8 cellular contexts compared by ENCODE assay signal in the genomic region with DNA sequence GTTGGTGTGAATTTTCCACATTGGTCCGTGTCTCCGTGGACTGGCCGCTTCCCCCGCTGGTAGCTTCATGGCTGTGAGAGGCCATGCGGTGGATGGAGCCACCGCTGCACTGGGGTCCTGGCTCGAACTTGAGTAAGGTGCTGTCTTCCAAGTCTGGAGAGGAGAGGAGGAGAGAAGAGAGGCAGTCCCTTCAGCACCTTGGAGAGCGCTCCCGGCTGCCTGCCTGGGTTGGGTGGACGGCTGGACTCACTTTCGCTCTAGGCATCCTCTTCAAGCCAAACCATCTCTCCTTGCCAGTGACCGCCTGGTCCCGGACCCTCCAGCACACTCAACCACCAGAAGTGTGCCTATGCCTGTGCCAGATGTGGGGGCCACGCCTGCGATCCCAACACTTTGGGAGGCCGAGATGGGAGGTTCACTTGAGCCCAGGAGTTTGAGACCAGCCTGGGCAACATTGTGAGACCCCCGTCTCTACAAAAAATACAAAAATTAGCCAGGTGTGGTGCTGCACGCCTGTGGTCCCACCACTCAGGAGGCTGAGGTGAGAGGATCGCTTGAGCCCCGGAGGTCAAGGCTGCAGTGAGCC. TPM values are rescaled to one million over a fixed set of nuclear protein-coding genes. Genes with fewer than 3 reads are reported as not detected.
DNase-seq lines count a peak whose midpoint lies in the region; ATAC-seq and TF ChIP-seq lines count a peak whose summit lies in the region.

No MANE protein-coding gene starts in this region.

- POLR2A ChIA-PET in RWPE1 (lab: Yijun Ruan, JAX; ENCODE audit: low non-redundant PET) (no interaction called here), MCF 10A (lab: Yijun Ruan, JAX) (interaction anchor here (1.1 kb wide), 1 partner anchor 144 kb away, joined by 5 read pairs; no protein-coding TSS in a partner anchor)

- no TSS peak for BruUV-seq in MCF 10A (replicated peaks; lab: Mats Ljungman, UMichigan)

- H3K27ac Mint-ChIP-seq in GM23338 (no peak overlapping the region), MCF 10A (ENCODE audit: low read depth, unreplicated experiment) (no peak overlapping the region)

- peaks cover 29% of the 10 kb centered on the region for H3K27me3 Mint-ChIP-seq in GM23338 (ENCODE audit: insufficient read depth, low read depth, poor library complexity)
- peaks cover 69% of the 10 kb centered on the region for H3K27me3 Mint-ChIP-seq in MCF 10A (ENCODE audit: insufficient read depth, unreplicated experiment)

- ATAC-seq in GM23338 (peak; percentile 78), right lobe of liver (peak; percentile 56 to 74 (median 62)), aorta (ENCODE audit: low FRiP score) (no peak), HG03135 (IDR thresholded peaks at IDR 0.05; ENCODE audit: unreplicated experiment) (no peak), GM21576 (IDR thresholded peaks at IDR 0.05; ENCODE audit: unreplicated experiment) (no peak)

- H3K4me3 Mint-ChIP-seq in GM23338 (no peak overlapping the region; the same call in 2 of the 3 replicates), MCF 10A (ENCODE audit: unreplicated experiment) (no peak overlapping the region)

- H3K4me3 ChIP-seq in GM23338 (no peak overlapping the region), right lobe of liver (no peak overlapping the region), aorta (ENCODE audit: low read length in 2 of 2) (no peak overlapping the region)

- H4K20me1 ChIP-seq in GM23338 (replicated peaks; ENCODE audit: insufficient read depth): peaks cover 66% of the 10 kb centered on the region

- H3K4me1 ChIP-seq in GM23338 (ENCODE audit: insufficient read depth) (peaks cover 8% of the 10 kb centered on the region), right lobe of liver (no peaks in the 10 kb centered on the region), aorta (ENCODE audit: control insufficient read depth in 1 of 2, insufficient read depth in 2 of 2, low read length in 2 of 2) (no peaks in the 10 kb centered on the region)

- no peak overlapping the region for H2AFZ ChIP-seq in GM23338

- no peak for TF ChIP-seq POLR2A in right lobe of liver (IDR thresholded peaks at IDR 0.05)

- H3K9me3 ChIP-seq in right lobe of liver (no peaks in the 10 kb centered on the region), aorta (ENCODE audit: control insufficient read depth, low read length) (no peaks in the 10 kb centered on the region)

- no peak overlapping the region for H3K4me2 ChIP-seq in GM23338

- no peaks in the 10 kb centered on the region for H3K36me3 ChIP-seq in GM23338 (ENCODE audit: insufficient read depth)
- no peaks in the 10 kb centered on the region for H3K36me3 ChIP-seq in right lobe of liver
- no peaks in the 10 kb centered on the region for H3K36me3 ChIP-seq in aorta (ENCODE audit: control insufficient read depth in 1 of 2, insufficient read depth in 2 of 2, low read length in 1 of 2)

- peaks cover 7% of the 10 kb centered on the region; the same call in 2 of the 3 replicates for H3K36me3 Mint-ChIP-seq in GM23338 (ENCODE audit: low read depth)
- no peaks in the 10 kb centered on the region for H3K36me3 Mint-ChIP-seq in MCF 10A (ENCODE audit: insufficient read depth, unreplicated experiment)

- H3K4me1 Mint-ChIP-seq in GM23338 (peaks cover 33% of the 10 kb centered on the region), MCF 10A (ENCODE audit: insufficient read depth, unreplicated experiment) (no peaks in the 10 kb centered on the region)

- no peak for TF ChIP-seq CTCF in GM23338 (conservative IDR thresholded peaks at IDR 0.05; ENCODE audit: low read depth in 2 of 2)
- TF ChIP-seq CTCF in RWPE1 (conservative IDR thresholded peaks at IDR 0.05; ENCODE audit: low read depth): no peak
- no peak for TF ChIP-seq CTCF in MCF 10A (IDR thresholded peaks at IDR 0.05; ENCODE audit: unreplicated experiment)
- no peak for TF ChIP-seq CTCF in right lobe of liver (IDR thresholded peaks at IDR 0.05)

- peak; percentile 89 for DNase-seq in GM23338 (ENCODE audit: low spot score)
- peak; percentile 73 for DNase-seq in RWPE1 (ENCODE audit: low spot score)
- peak; percentile 72 for DNase-seq in MCF 10A (ENCODE audit: unreplicated experiment)
- DNase-seq in right lobe of liver: peak in 1 of 3 donors; percentile 53
- peak; percentile 74 to 88 for DNase-seq in aorta
- DNase-seq in SHP77 (lab: John Stamatoyannopoulos, UW): no peak

- H3K27ac ChIP-seq in GM23338 (ENCODE audit: low read depth) (no peak overlapping the region), RWPE1 (no peak overlapping the region), right lobe of liver (no peak overlapping the region), aorta (ENCODE audit: low read depth in 1 of 2, low read length in 2 of 2) (no peak overlapping the region)

- peaks cover 52% of the 10 kb centered on the region for H3K79me2 ChIP-seq in GM23338 (replicated peaks; ENCODE audit: insufficient read depth)

- intact Hi-C loops in MCF 10A (cut with micrococcal nuclease): no loop called here
- intact Hi-C loops in right lobe of liver (cut with DNase I): no loop called here
- intact Hi-C loops in aorta (cut with DNase I): no loop called here

- no peaks in the 10 kb centered on the region for H3K9me2 ChIP-seq in GM23338 (ENCODE audit: insufficient read depth)

- H3K9me3 Mint-ChIP-seq in GM23338 (no peaks in the 10 kb centered on the region), MCF 10A (ENCODE audit: unreplicated experiment) (no peaks in the 10 kb centered on the region)

- H3K27me3 ChIP-seq in GM23338 (ENCODE audit: insufficient read depth) (peaks cover 6% of the 10 kb centered on the region; the same call in 1 of the 2 replicates), right lobe of liver (peaks cover 0 to 3% of the 10 kb centered on the region in 2 donors), aorta (ENCODE audit: control insufficient read depth in 1 of 2, insufficient read depth in 2 of 2, low read length in 1 of 2) (no peaks in the 10 kb centered on the region)

- H3F3A ChIP-seq in GM23338 (replicated peaks; ENCODE audit: low read depth): peaks cover 8% of the 10 kb centered on the region; the same call in 1 of the 2 replicates

- CTCF ChIA-PET in RWPE1 (lab: Yijun Ruan, JAX) (no interaction called here), MCF 10A (lab: Yijun Ruan, JAX) (no interaction called here)

- 15% methylated on average over 9 of the region's 20 CpGs for WGBS in right lobe of liver (ENCODE audit: insufficient coverage, low coverage, low lambda C conversion rate, missing lambda C conversion rate)
- WGBS in aorta, 2 donors: 41 to 42% methylated on average over 20 of the region's 20 CpGs

TF ChIP-seq in GM23338, 12 proteins besides CTCF, POLR2A, EP300 and RAD21:
- peak; percentile 96 for TF ChIP-seq REST (IDR thresholded peaks at IDR 0.05; ENCODE audit: unreplicated experiment)
- no peak for TF ChIP-seq EZH2 (IDR thresholded peaks at IDR 0.05; ENCODE audit: low read depth, unreplicated experiment)

RNA-seq across cellular contexts. Expression of gene JPH3, which starts 6.2 kb away (rescaled TPM):
- 35.2 and 38.3 TPM in 2 replicates for total RNA-seq in GM23338 (2014; rRNA removed; shearing (Covaris generic))
- polyA plus RNA-seq in GM23338 (2016; fragmentation: Nextera tagmentation; extraction: Ambion mirVana) (8.4 and 8.8 TPM in 2 replicates), aorta (not detected)
- total RNA-seq in MCF 10A (2022) (not detected in 2 replicates), right lobe of liver (under 1 TPM in 2 of 6 experiments, not detected in 4; 0.07 to 0.12 TPM), aorta (under 1 TPM; 0.21 to 0.26 TPM)

Comparison
In these comparisons a context has a peak if more than half of its experiments do, and no peak if none do; other contexts are left out.
1. ATAC-seq: peak in GM23338 (single experiment) and right lobe of liver (4 of 4); none in aorta (single experiment), HG03135 (single experiment) and GM21576 (single experiment).
2. DNase-seq: peak in GM23338 (single experiment), RWPE1 (single experiment), MCF 10A (single experiment) and aorta (2 of 2); none in SHP77 (0 of 2).
3. RNA of gene JPH3, which starts 6.2 kb away (total RNA-seq): 35.2 to 38.3 TPM in GM23338; 0.21 to 0.26 TPM in aorta, 0.07 to 0.12 TPM in right lobe of liver and not detected in MCF 10A; every median in the first group is over 10 times any median in the second.